8 cellular contexts compared by ENCODE assay signal in the genomic region with DNA sequence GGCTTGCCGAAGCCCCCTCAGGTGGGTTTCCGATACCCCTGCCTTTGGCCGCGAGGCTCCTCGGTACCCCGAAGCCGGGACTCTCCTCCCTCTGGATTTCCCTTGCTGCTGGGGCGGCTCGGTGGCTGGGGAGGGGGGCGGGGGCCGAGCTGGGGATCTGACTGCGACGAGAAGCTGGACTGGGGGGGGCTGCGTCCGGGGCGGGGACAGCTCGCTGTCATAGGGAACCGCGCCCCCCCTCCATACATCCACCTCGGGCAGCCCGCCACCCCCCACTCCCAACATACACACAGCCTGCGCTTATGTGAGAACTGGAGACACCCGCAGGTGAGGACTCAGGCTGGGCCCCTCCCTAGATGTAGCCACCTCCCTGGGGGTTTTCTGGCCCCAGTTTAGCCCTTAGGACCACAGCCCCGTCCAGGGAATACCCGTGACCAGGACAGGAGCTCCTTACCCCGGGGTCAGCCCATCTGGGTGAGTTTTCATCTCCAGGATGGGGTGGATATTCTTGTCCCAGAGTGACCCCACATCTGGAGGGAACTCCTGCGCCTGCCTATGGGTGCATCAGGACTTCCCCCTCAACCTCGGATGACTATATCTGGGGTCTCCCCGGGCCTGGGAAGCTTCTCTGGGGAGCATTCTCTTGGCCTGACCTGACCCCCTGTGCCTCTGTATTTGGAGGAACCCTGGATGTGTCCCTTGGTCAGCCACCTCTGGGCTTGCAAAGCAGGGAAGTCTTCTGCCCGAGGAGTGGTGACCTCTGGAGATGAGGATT. TPM values are rescaled to one million over a fixed set of nuclear protein-coding genes. Genes with fewer than 3 reads are reported as not detected.
DNase-seq lines count a peak whose midpoint lies in the region; TF ChIP-seq lines count a peak whose summit lies in the region.

No MANE protein-coding gene starts in this region.

- TF ChIP-seq CTCF in GM12864 (IDR thresholded peaks at IDR 0.05; ENCODE audit: low read depth, low read length, missing control alignments), result no peak

- DNase-seq in GM12864 (ENCODE audit: low read depth) (no peak), SJCRH30 (peak in 1 of 2 experiments; percentile 25), skeletal muscle cell (ENCODE audit: low read depth) (no peak), HuH-7 (ENCODE audit: low spot score) (no peak), HK-2 (ENCODE audit: unreplicated experiment) (no peak), NCI-H2171 (lab: John Stamatoyannopoulos, UW) (no peak), GDM1 (lab: John Stamatoyannopoulos, UW) (no peak)

- H3K36me3 ChIP-seq in SJCRH30 (no peaks in the 10 kb centered on the region), esophagus (ENCODE audit: control insufficient read depth in 2 of 2, insufficient read depth in 2 of 2, low read length in 1 of 2) (no peaks in the 10 kb centered on the region)

- 17 to 30% methylated on average over 19 to 30 of the region's 30 CpGs for WGBS in esophagus, 2 donors

- H3K4me1 ChIP-seq in SJCRH30 (peaks cover 20% of the 10 kb centered on the region), esophagus (ENCODE audit: control insufficient read depth in 2 of 2, insufficient read depth in 2 of 2, low read length in 1 of 2) (peaks cover 0 to 10% of the 10 kb centered on the region in 2 donors)

- H3K9me3 ChIP-seq in SJCRH30 (replicated peaks) (no peaks in the 10 kb centered on the region), esophagus (ENCODE audit: control insufficient read depth in 2 of 2, insufficient read depth in 1 of 2, low read depth in 1 of 2, low read length in 1 of 2) (no peaks in the 10 kb centered on the region)

- H3K27me3 ChIP-seq in SJCRH30, result 0 out of 2 replicates have a peak, but pooled peaks cover 4% of the 10 kb centered on the region
- peaks cover 3 to 4% of the 10 kb centered on the region in 2 donors for H3K27me3 ChIP-seq in esophagus (ENCODE audit: control insufficient read depth in 1 of 2, insufficient read depth in 2 of 2, low read length in 2 of 2)

- H3K4me3 ChIP-seq in GM12864 (ENCODE audit: low read depth, low read length), result peak overlapping the region; percentile 59
- H3K4me3 ChIP-seq in SJCRH30, result peak overlapping the region; percentile 83
- H3K4me3 ChIP-seq in esophagus (ENCODE audit: low read depth in 1 of 2, low read length in 2 of 2), result peak overlapping the region; percentile 58 to 59
- peak overlapping the region; percentile 61 for H3K4me3 ChIP-seq in skeletal muscle cell (ENCODE audit: low read depth, low read length)

- no peak overlapping the region for H3K27ac ChIP-seq in SJCRH30
- no peak overlapping the region for H3K27ac ChIP-seq in esophagus (ENCODE audit: low read depth in 2 of 2, low read length in 1 of 2)

RNA-seq across cellular contexts. Expression of a gene that starts 0.7 kb away (rescaled TPM):
- total RNA-seq in SJCRH30 (2014; rRNA removed; shearing (Covaris generic)), result 7.5 and 8.9 TPM in 2 replicates
- 1 to 10 TPM; 1.4 to 2.1 TPM for polyA plus RNA-seq in esophagus

RNA-seq across cellular contexts. Expression of a gene that starts 27.1 kb away (rescaled TPM):
- 79.7 and 84.2 TPM in 2 replicates for total RNA-seq in SJCRH30 (2014; rRNA removed; shearing (Covaris generic))
- polyA plus RNA-seq in esophagus, result 10 to 100 TPM in 1 of 2 donors, 1 to 10 TPM in 1; 9.8 to 17.8 TPM

RNA-seq across cellular contexts. Expression of a gene that starts 32.8 kb away (rescaled TPM):
- total RNA-seq in SJCRH30 (2014; rRNA removed; shearing (Covaris generic)), result 148 and 152 TPM in 2 replicates
- polyA plus RNA-seq in esophagus, result 10 to 100 TPM in 1 of 2 donors, 1 to 10 TPM in 1; 6.0 to 16.8 TPM

RNA-seq across cellular contexts. Expression of a gene that starts 45.7 kb away (rescaled TPM):
- total RNA-seq in SJCRH30 (2014; rRNA removed; shearing (Covaris generic)), result 0.23 and 0.24 TPM in 2 replicates
- polyA plus RNA-seq in esophagus, result under 1 TPM; 0.29 to 0.32 TPM

RNA-seq across cellular contexts. Expression of a gene that starts 54.0 kb away (rescaled TPM):
- total RNA-seq in SJCRH30 (2014; rRNA removed; shearing (Covaris generic)), result 25.3 and 36.3 TPM in 2 replicates
- 10 to 100 TPM; 22.8 to 56.8 TPM for polyA plus RNA-seq in esophagus
